Comparison of ENCODE assay signal across 8 cellular contexts in genomic region chr14:30558675-30559555, GRCh38.
A peak's percentile ranks its signal among the peaks of the same experiment; 100 is the strongest.
DNase-seq lines count a peak whose midpoint lies in the region; ATAC-seq lines count a peak whose summit lies in the region.

TSS of gene G2E3 (plus strand) at chr14:30559158. CDS start at chr14:30581080, 21,922 bp downstream.

- peak; percentile 94 for ATAC-seq in GM18873 (IDR thresholded peaks at IDR 0.05; ENCODE audit: low FRiP score, unreplicated experiment)
- ATAC-seq in HG03135 (IDR thresholded peaks at IDR 0.05; ENCODE audit: unreplicated experiment): peak; percentile 99

- in situ Hi-C loops in ACHN (cut with HindIII; ENCODE audit: low pct_ligation_motif_present, low pct_unique_long_range_greater_than_20kb, low sequenced_read_pairs): no loop called here

- DNase-seq in ACHN (peak; percentile 89), NCI-H2196 (lab: John Stamatoyannopoulos, UW; ENCODE audit: unreplicated experiment) (peak; percentile 93), iris pigment epithelial cell (ENCODE audit: low read depth) (peak; percentile 88)
- DNase-seq in activated CD4-positive, CD25-positive, alpha-beta regulatory T cell (lab: John Stamatoyannopoulos, UW): peak; percentile 69 to 80 (median 77)
- DNase-seq in central memory CD4-positive, alpha-beta T cell: peak; percentile 82
- peak; percentile 88 for DNase-seq in stimulated activated CD4-positive, alpha-beta T cell treated with anti-CD3 and anti-CD28 coated beads, Interleukin-12 subunit alpha, Interleukin-12 subunit beta, amount 100 ng/mL, for 4 hours

Comparison
In these comparisons a context has a peak if more than half of its experiments do, and no peak if none do; other contexts are left out.
1. Peak in every context shown above with its lines: DNase-seq and ATAC-seq.